In the genomic region with DNA sequence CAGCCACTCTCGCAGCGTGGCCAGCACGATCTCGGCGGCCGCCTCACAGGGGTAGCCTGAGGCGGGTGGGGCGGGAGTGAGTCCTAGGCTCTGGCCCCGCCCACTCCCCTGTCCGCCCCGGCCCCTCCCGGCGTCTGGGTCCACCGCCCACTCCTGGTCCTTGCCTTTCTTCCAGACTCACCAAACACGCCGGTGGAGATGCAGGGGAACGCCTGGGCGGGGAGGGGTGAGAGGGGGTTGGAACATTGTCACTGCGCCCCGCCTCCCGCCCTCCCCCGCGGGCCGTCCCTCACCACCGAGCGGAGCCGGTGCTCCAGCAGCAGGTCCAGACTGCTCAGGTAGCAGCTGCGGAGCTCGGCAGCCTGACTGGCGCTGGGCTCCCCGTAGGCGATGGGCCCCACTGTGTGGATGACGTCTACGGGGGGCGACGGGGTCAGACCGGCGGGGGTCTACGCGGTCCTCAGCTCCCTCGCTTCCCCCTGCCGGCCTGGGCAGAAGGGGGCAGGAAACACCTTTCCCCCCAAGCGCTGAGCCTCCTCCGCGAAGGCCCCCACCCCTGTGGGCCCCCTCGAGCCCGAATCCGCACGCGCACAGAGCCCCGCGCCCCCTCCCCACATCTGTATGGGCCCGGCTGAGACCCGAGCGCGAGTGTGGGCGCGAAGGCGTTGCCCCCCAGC, we compare ENCODE assay signal across 8 cellular contexts. TPM values are rescaled to one million over a fixed set of nuclear protein-coding genes. Genes with fewer than 3 reads are reported as not detected.
A peak's percentile ranks its signal among the peaks of the same experiment; 100 is the strongest.
DNase-seq lines count a peak whose midpoint lies in the region; ATAC-seq, FAIRE-seq and TF ChIP-seq lines count a peak whose summit lies in the region.

No MANE protein-coding gene starts in this region.

- no peak overlapping the region for H3K4me3 ChIP-seq in astrocyte (ENCODE audit: insufficient read depth, low read depth, low read length)
- no peak overlapping the region for H3K4me3 ChIP-seq in kidney (ENCODE audit: low read length in 2 of 2)

- H3K79me2 ChIP-seq in astrocyte (ENCODE audit: insufficient read depth, low read length), result no peaks in the 10 kb centered on the region

- H3K4me2 ChIP-seq in astrocyte (ENCODE audit: low read length), result peak overlapping the region; percentile 76

- no peak overlapping the region for H2AFZ ChIP-seq in astrocyte (ENCODE audit: low read depth, low read length)

- no peaks in the 10 kb centered on the region for H3K9me3 Mint-ChIP-seq in astrocyte (ENCODE audit: unreplicated experiment)

- H3K4me1 Mint-ChIP-seq in astrocyte (ENCODE audit: low read depth, unreplicated experiment), result no peaks in the 10 kb centered on the region

- no peak for ATAC-seq in GM21529 (IDR thresholded peaks at IDR 0.05; ENCODE audit: unreplicated experiment)

- no peak for TF ChIP-seq CTCF in astrocyte (IDR thresholded peaks at IDR 0.05; ENCODE audit: insufficient read depth, low read depth, low read length)
- TF ChIP-seq CTCF in kidney (IDR thresholded peaks at IDR 0.05; ENCODE audit: borderline replicate concordance, extremely low read depth, insufficient read depth), result peak; percentile 2

- H3K27ac Mint-ChIP-seq in astrocyte (ENCODE audit: unreplicated experiment), result no peak overlapping the region

- intact Hi-C loops in kidney (cut with DNase I), result no loop called here

- H3K36me3 Mint-ChIP-seq in astrocyte (ENCODE audit: low read depth, unreplicated experiment), result no peaks in the 10 kb centered on the region

- H4K20me1 ChIP-seq in astrocyte (ENCODE audit: insufficient read depth, low read length), result peaks cover 74% of the 10 kb centered on the region

- no peaks in the 10 kb centered on the region for H3K27me3 ChIP-seq in astrocyte (ENCODE audit: insufficient read depth, low read length)

- H3K4me3 Mint-ChIP-seq in astrocyte (ENCODE audit: unreplicated experiment), result no peak overlapping the region

- peaks cover 19% of the 10 kb centered on the region for H3K27me3 Mint-ChIP-seq in astrocyte (ENCODE audit: low read depth, unreplicated experiment)

- H3K27ac ChIP-seq in astrocyte (ENCODE audit: low read depth, low read length), result no peak overlapping the region
- no peak overlapping the region for H3K27ac ChIP-seq in kidney (ENCODE audit: low read depth in 2 of 2, low read length in 2 of 2)

- H3K4me1 ChIP-seq in astrocyte (ENCODE audit: insufficient read depth, low read length) (peaks cover 10% of the 10 kb centered on the region), kidney (ENCODE audit: control insufficient read depth in 1 of 2, insufficient read depth in 1 of 2, low read depth in 1 of 2, low read length in 2 of 2) (peaks cover 0 to 29% of the 10 kb centered on the region in 2 donors)

- H3K9me3 ChIP-seq in astrocyte (ENCODE audit: insufficient read depth, low read depth, low read length) (no peaks in the 10 kb centered on the region), kidney (ENCODE audit: control insufficient read depth in 1 of 2, low read length in 2 of 2) (no peaks in the 10 kb centered on the region)

- FAIRE-seq in astrocyte (lab: Jason Lieb, UNC) (no peak), kidney (lab: Jason Lieb, UNC) (no peak)

- H3K36me3 ChIP-seq in astrocyte (ENCODE audit: insufficient read depth, low read length) (peaks cover under 1% of the 10 kb centered on the region), kidney (ENCODE audit: control insufficient read depth in 1 of 2, insufficient read depth in 2 of 2, low read length in 2 of 2) (peaks cover 7 to 8% of the 10 kb centered on the region in 2 donors)

- peak; percentile 67 for DNase-seq in GM03348 (ENCODE audit: low spot score)
- DNase-seq in T follicular helper cell (ENCODE audit: low read depth), result peak; percentile 54
- DNase-seq in astrocyte (ENCODE audit: low read depth), result peak; percentile 42
- peak; percentile 93 for DNase-seq in kidney
- DNase-seq in stimulated activated CD8-positive, alpha-beta memory T cell treated with anti-CD3 and anti-CD28 coated beads, Interleukin-12 subunit alpha, Interleukin-12 subunit beta, amount 100 ng/mL, for 24 hours (ENCODE audit: extremely low read depth), result peak; percentile 16
- no peak for DNase-seq in NCI-H524 (lab: John Stamatoyannopoulos, UW)
- DNase-seq in hippocampal formation (lab: John Stamatoyannopoulos, UW), result no peak

- H3K9ac ChIP-seq in astrocyte (ENCODE audit: low read length) (no peak overlapping the region), kidney (ENCODE audit: low read length in 2 of 2) (no peak overlapping the region)

RNA-seq across cellular contexts. Expression of a gene that starts 13.2 kb away (rescaled TPM):
- 77.9 and 78.5 TPM in 2 replicates for total RNA-seq in astrocyte
- 69.0 TPM for total RNA-seq in kidney
- 118 TPM for polyA plus RNA-seq in kidney (ENCODE audit: insufficient read depth, low read depth, low replicate concordance)

RNA-seq across cellular contexts. Expression of a gene that starts 25.1 kb away (rescaled TPM):
- total RNA-seq in astrocyte (274 and 289 TPM in 2 replicates), kidney (320 TPM)
- 2,092 TPM for polyA plus RNA-seq in kidney (ENCODE audit: insufficient read depth, low read depth, low replicate concordance)

RNA-seq across cellular contexts. Expression of a gene that starts 36.2 kb away (rescaled TPM):
- total RNA-seq in astrocyte, result 0.20 and 0.41 TPM in 2 replicates
- 0.66 TPM for total RNA-seq in kidney
- polyA plus RNA-seq in kidney (ENCODE audit: insufficient read depth, low read depth, low replicate concordance), result 1.5 TPM

Comparison
In these comparisons a context has a peak if more than half of its experiments do, and no peak if none do; other contexts are left out.
1. DNase-seq: peak in GM03348 (single experiment), T follicular helper cell (single experiment), astrocyte (single experiment), kidney (single experiment) and stimulated activated CD8-positive, alpha-beta memory T cell treated with anti-CD3 and anti-CD28 coated beads, Interleukin-12 subunit alpha, Interleukin-12 subunit beta, amount 100 ng/mL, for 24 hours (single experiment); none in NCI-H524 (0 of 2) and hippocampal formation (0 of 2).